In genomic region chr21:38819719-38820147, GRCh38 we compare ENCODE assay signal across 12 cellular contexts. TPM values are rescaled to one million over a fixed set of nuclear protein-coding genes. Genes with fewer than 3 reads are reported as not detected.
DNase-seq lines count a peak whose midpoint lies in the region; ATAC-seq and TF ChIP-seq lines count a peak whose summit lies in the region.
"Had no signal": no experiment of that assay in that cellular context is flagged by ENCODE, and none has a peak within 500 bp of the region (broad histone marks: within the 10 kb centered on the region; RNA-seq: fewer than 3 reads in every experiment).

No MANE protein-coding gene starts in this region.

- WGBS in esophagus squamous epithelium, 2 donors, result 65 to 76% methylated on average over 6 to 8 of the region's 8 CpGs
- no CpG with 5 or more reads among the region's 8 CpGs for WGBS in trophoblast cell (ENCODE audit: extremely low coverage, insufficient coverage, insufficient read length)

- no peaks in the 10 kb centered on the region for H3K27me3 ChIP-seq in Panc1 (ENCODE audit: control insufficient read depth, insufficient read depth, low read length)
- H3K27me3 ChIP-seq in esophagus squamous epithelium, result no peaks in the 10 kb centered on the region
- no peaks in the 10 kb centered on the region for H3K27me3 ChIP-seq in trophoblast cell (ENCODE audit: insufficient read depth, low read length)
- H3K27me3 ChIP-seq: BLaER1 had no signal

- no peak for TF ChIP-seq POLR2A in esophagus squamous epithelium (IDR thresholded peaks at IDR 0.05)

- H3K18ac ChIP-seq in trophoblast cell (ENCODE audit: low read length), result no peak overlapping the region

- no peak overlapping the region for H3K14ac ChIP-seq in trophoblast cell (ENCODE audit: low read length)

- H3K79me1 ChIP-seq in trophoblast cell (ENCODE audit: low read length), result peaks cover 8% of the 10 kb centered on the region

- H3K4me3 ChIP-seq in Panc1 (ENCODE audit: low read depth in 2 of 2, low read length in 2 of 2) (no peak overlapping the region), esophagus squamous epithelium (peak overlapping the region in 1 of 4 donors; percentile 13), trophoblast cell (ENCODE audit: low read depth, low read length) (no peak overlapping the region)
- H3K4me3 ChIP-seq: BLaER1 had no signal

- TF ChIP-seq CTCF in Panc1 (IDR thresholded peaks at IDR 0.05), result no peak
- no peak for TF ChIP-seq CTCF in esophagus squamous epithelium (IDR thresholded peaks at IDR 0.05)

- in situ Hi-C loops in Panc1 (cut with HindIII; ENCODE audit: low pct_unique_long_range_greater_than_20kb, low sequenced_read_pairs), result no loop called here

- H3K36me3 ChIP-seq in Panc1 (ENCODE audit: control insufficient read depth, insufficient read depth, low read length) (peaks cover 36% of the 10 kb centered on the region), esophagus squamous epithelium (peaks cover 52 to 99% (median 67%) of the 10 kb centered on the region in 3 donors), trophoblast cell (ENCODE audit: control insufficient read depth in 1 of 2, insufficient read depth in 2 of 2, low read length in 2 of 2) (peaks cover 52 to 71% of the 10 kb centered on the region in 2 experiments)

- no peaks in the 10 kb centered on the region for H3K79me2 ChIP-seq in trophoblast cell (ENCODE audit: control insufficient read depth, insufficient read depth, low read length, poor library complexity)

- intact Hi-C loops in Panc1 (cut with micrococcal nuclease; ENCODE audit: unreplicated experiment) (loop anchor here (5.0 kb wide), 1 partner anchor 318 kb away; no protein-coding TSS in a partner anchor), esophagus squamous epithelium (cut with DNase I) (loop anchor here (10.0 kb wide), 1 partner anchor 1055 kb away; no protein-coding TSS in a partner anchor)

- H4K12ac ChIP-seq in trophoblast cell (ENCODE audit: low read depth, low read length), result no peak overlapping the region

- CTCF ChIA-PET in Panc1 (lab: Charles Lee), result no interaction called here

- H3K4me2 ChIP-seq in trophoblast cell (ENCODE audit: low read length), result peak overlapping the region; percentile 41
- H3K4me2 ChIP-seq: BLaER1 had no signal

- H2BK120ac ChIP-seq in trophoblast cell (ENCODE audit: insufficient read depth, low read length, poor library complexity), result peak overlapping the region; percentile 23

- DNase-seq in AG08396 (ENCODE audit: low spot score) (peak; percentile 76), Panc1 (ENCODE audit: low read depth, low spot score) (no peak), esophagus squamous epithelium (lab: John Stamatoyannopoulos, UW) (no peak), trophoblast cell (peak; percentile 88 to 92), amniotic stem cell (lab: John Stamatoyannopoulos, UW) (no peak)
- DNase-seq in activated effector memory CD4-positive, alpha-beta T cell treated with anti-CD3 and anti-CD28 coated beads, Interleukin-2, amount 50 U/mL, for 16 hours, result no peak
- DNase-seq: activated gamma-delta T cell; stimulated activated CD4-positive, alpha-beta T cell treated with anti-CD3 and anti-CD28 coated beads, Interleukin-2, amount 100 ng/mL, for 24 hours; T-helper 2 cell had no signal

- H3K23ac ChIP-seq in trophoblast cell (ENCODE audit: low read length), result no peak overlapping the region

- peak overlapping the region; percentile 21 for H4K8ac ChIP-seq in trophoblast cell (ENCODE audit: low read depth, low read length)

- no peak overlapping the region for H2AK5ac ChIP-seq in trophoblast cell (ENCODE audit: low read length)

- H2BK5ac ChIP-seq in trophoblast cell (ENCODE audit: low read depth, low read length, poor library complexity), result peak overlapping the region; percentile 4

- no peak overlapping the region for H2AFZ ChIP-seq in trophoblast cell (ENCODE audit: insufficient read depth, low read length, poor library complexity)

- peaks cover 79% of the 10 kb centered on the region for H3K4me1 ChIP-seq in Panc1 (ENCODE audit: control insufficient read depth, insufficient read depth, low read length)
- peaks cover 3 to 93% (median 54%) of the 10 kb centered on the region in 3 donors for H3K4me1 ChIP-seq in esophagus squamous epithelium
- H3K4me1 ChIP-seq in trophoblast cell (ENCODE audit: control insufficient read depth in 1 of 2, insufficient read depth in 2 of 2, low read length in 2 of 2), result peaks cover 6 to 10% of the 10 kb centered on the region in 2 experiments

- peak overlapping the region; percentile 69 for H3K27ac ChIP-seq in Panc1 (ENCODE audit: low read length)
- peak overlapping the region; percentile 77 to 91 (median 87) for H3K27ac ChIP-seq in esophagus squamous epithelium
- peak overlapping the region; percentile 71 for H3K27ac ChIP-seq in trophoblast cell (ENCODE audit: low read depth, low read length)
- H3K27ac ChIP-seq: BLaER1 had no signal

- peak overlapping the region; percentile 41 for H2BK12ac ChIP-seq in trophoblast cell (ENCODE audit: low read length)

- POLR2A ChIA-PET in Panc1 (lab: Charles Lee), result no interaction called here

- BruUV-seq in Panc1 (replicated peaks; lab: Mats Ljungman, UMichigan), result no TSS peak

- no peak for ATAC-seq in Panc1
- no peak for ATAC-seq in GM19023 (IDR thresholded peaks at IDR 0.05; ENCODE audit: unreplicated experiment)
- ATAC-seq in GM18517 (IDR thresholded peaks at IDR 0.05; ENCODE audit: unreplicated experiment), result no peak

- peak overlapping the region; percentile 33 for H4K91ac ChIP-seq in trophoblast cell (ENCODE audit: low read depth, low read length)

- no peak overlapping the region for H3K4ac ChIP-seq in trophoblast cell (ENCODE audit: low read depth, low read length)

- H3K9me3 ChIP-seq in Panc1 (ENCODE audit: control insufficient read depth, insufficient read depth, low read depth, low read length), result no peaks in the 10 kb centered on the region
- H3K9me3 ChIP-seq in esophagus squamous epithelium, result no peaks in the 10 kb centered on the region
- no peaks in the 10 kb centered on the region for H3K9me3 ChIP-seq in trophoblast cell (ENCODE audit: insufficient read depth, low read depth, low read length)

- no peak overlapping the region for H3K9ac ChIP-seq in trophoblast cell (ENCODE audit: low read length)
- H3K9ac ChIP-seq: BLaER1 had no signal

RNA-seq across cellular contexts. Expression of gene ETS2, which starts 14.0 kb away (rescaled TPM):
- total RNA-seq in Panc1 (2021; ENCODE audit: unreplicated experiment) (132 TPM), esophagus squamous epithelium (100 to 1,000 TPM in 1 of 4 donors, 10 to 100 TPM in 3; 67.5 to 118 (median 78.8) TPM)
- polyA plus RNA-seq in Panc1 (2012; ENCODE audit: insufficient read length), result 62.0 TPM
- polyA plus RNA-seq in trophoblast cell (2013), result 17.3 and 18.1 TPM in 2 replicates

Comparison
In these comparisons a context has a peak if more than half of its experiments do, and no peak if none do; other contexts are left out.
1. DNase-seq: peak in AG08396 (single experiment) and trophoblast cell (2 of 2); none in Panc1 (single experiment), esophagus squamous epithelium (single experiment), amniotic stem cell (single experiment) and activated effector memory CD4-positive, alpha-beta T cell treated with anti-CD3 and anti-CD28 coated beads, Interleukin-2, amount 50 U/mL, for 16 hours (single experiment).
2. Peak in every context shown above with its lines, with median percentiles within 50 percentile points of each other: H3K27ac ChIP-seq.